ENCODE assay signal across 1 cellular context in genomic region chr6:145822432-145822831, GRCh38.
TF ChIP-seq lines count a peak whose summit lies in the region.

No MANE protein-coding gene starts in this region.

TF ChIP-seq in HepG2, 621 proteins besides CTCF, POLR2A, EP300 and RAD21:
- TF ChIP-seq ZNF652 (CRISPR knock-in tag; IDR thresholded peaks at IDR 0.05; ENCODE audit: borderline replicate concordance, low read depth) (peak; percentile 77; the same call in 1 of the 2 replicates), ZNF605 (CRISPR knock-in tag; IDR thresholded peaks at IDR 0.05) (no peak), BCL6 (CRISPR knock-in tag; IDR thresholded peaks at IDR 0.05) (peak; percentile 75), KMT2A (CRISPR knock-in tag; IDR thresholded peaks at IDR 0.05) (no peak)
- TF ChIP-seq, protein P1, sequence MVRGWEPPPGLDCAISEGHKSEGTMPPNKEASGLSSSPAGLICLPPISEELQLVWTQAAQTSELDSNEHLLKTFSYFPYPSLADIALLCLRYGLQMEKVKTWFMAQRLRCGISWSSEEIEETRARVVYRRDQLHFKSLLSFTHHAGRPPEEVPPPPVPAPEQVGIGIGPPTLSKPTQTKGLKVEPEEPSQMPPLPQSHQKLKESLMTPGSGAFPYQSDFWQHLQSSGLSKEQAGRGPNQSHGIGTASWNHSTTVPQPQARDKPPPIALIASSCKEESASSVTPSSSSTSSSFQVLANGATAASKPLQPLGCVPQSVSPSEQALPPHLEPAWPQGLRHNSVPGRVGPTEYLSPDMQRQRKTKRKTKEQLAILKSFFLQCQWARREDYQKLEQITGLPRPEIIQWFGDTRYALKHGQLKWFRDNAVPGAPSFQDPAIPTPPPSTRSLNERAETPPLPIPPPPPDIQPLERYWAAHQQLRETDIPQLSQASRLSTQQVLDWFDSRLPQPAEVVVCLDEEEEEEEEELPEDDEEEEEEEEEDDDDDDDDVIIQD (CRISPR knock-in tag; IDR thresholded peaks at IDR 0.05; ENCODE audit: low read depth) = no peak
- TF ChIP-seq, protein P2, sequence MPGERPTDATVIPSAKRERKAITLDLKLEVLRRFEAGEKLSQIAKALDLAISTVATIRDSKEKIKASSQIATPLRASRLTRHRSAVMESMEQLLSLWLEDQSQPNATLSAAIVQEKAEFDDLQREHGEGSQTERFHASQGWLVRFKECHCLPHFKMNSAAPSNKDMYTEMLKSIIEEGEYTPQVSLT (CRISPR knock-in tag; IDR thresholded peaks at IDR 0.05; ENCODE audit: borderline replicate concordance, low read depth) = no peak
TF ChIP-seq in HepG2: peak in this region for 2.
